Comparison of ENCODE assay signal across 10 cellular contexts in genomic region chr9:121298016-121298538, GRCh38. TPM values are rescaled to one million over a fixed set of nuclear protein-coding genes. Genes with fewer than 3 reads are reported as not detected.
DNase-seq lines count a peak whose midpoint lies in the region; ATAC-seq, FAIRE-seq and TF ChIP-seq lines count a peak whose summit lies in the region.
"Had no signal": no experiment of that assay in that cellular context is flagged by ENCODE, and none has a peak within 500 bp of the region (broad histone marks: within the 10 kb centered on the region; RNA-seq: fewer than 3 reads in every experiment).

No MANE protein-coding gene starts in this region.

- H2BK5ac ChIP-seq in H1 (ENCODE audit: low read depth, low read length), result no peak overlapping the region

- no peaks in the 10 kb centered on the region for H3K36me3 ChIP-seq in Panc1 (ENCODE audit: control insufficient read depth, insufficient read depth, low read length)
- no peaks in the 10 kb centered on the region; a peak in 1 of 8 replicates for H3K36me3 ChIP-seq in H1 (ENCODE audit: control insufficient read depth in 2 of 4, insufficient read depth in 4 of 4, low read length in 3 of 4)
- H3K36me3 ChIP-seq in muscle layer of colon (ENCODE audit: insufficient read depth, low read length), result peaks cover 21% of the 10 kb centered on the region
- peaks cover 14% of the 10 kb centered on the region for H3K36me3 ChIP-seq in suprapubic skin

- no peak overlapping the region for H3K14ac ChIP-seq in H1 (ENCODE audit: insufficient read length)

- no peak overlapping the region for H3K56ac ChIP-seq in H1 (replicated peaks; ENCODE audit: insufficient read length, low read depth, low read length)

- no peak overlapping the region for H2AK5ac ChIP-seq in H1 (ENCODE audit: low read depth, low read length)

- no peaks in the 10 kb centered on the region for H3K79me1 ChIP-seq in H1 (ENCODE audit: low read depth, low read length)

- no peak for ATAC-seq in Panc1
- ATAC-seq in GM21423 (IDR thresholded peaks at IDR 0.05; ENCODE audit: unreplicated experiment), result no peak
- ATAC-seq in HG03342 (IDR thresholded peaks at IDR 0.05; ENCODE audit: unreplicated experiment), result no peak
- ATAC-seq in HG03159 (IDR thresholded peaks at IDR 0.05; ENCODE audit: unreplicated experiment), result no peak

- CTCF ChIA-PET in Panc1 (lab: Charles Lee) (no interaction called here), H1 (lab: Charles Lee; ENCODE audit: partially characterized antibody) (interaction anchor here (1.2 to 2.8 kb wide), 7 partner anchors 10 to 85 kb away, joined by 3 to 12 read pairs (median 6); partner anchors contain the start of gene GSN)

- H3K79me2 ChIP-seq in H1 (ENCODE audit: control insufficient read depth in 1 of 2, insufficient read depth in 2 of 2, low read length in 2 of 2), result no peaks in the 10 kb centered on the region

- DNase-seq in Panc1 (ENCODE audit: low read depth, low spot score), result no peak
- DNase-seq in H1 (ENCODE audit: low read depth in 1 of 2, low spot score in 2 of 2), result no peak
- DNase-seq in suprapubic skin (ENCODE audit: low spot score in 2 of 2), result peak; percentile 60 to 61
- no peak for DNase-seq in activated CD4-positive, alpha-beta T cell treated with anti-CD3 and anti-CD28 coated beads, Interleukin-2, amount 50 U/mL, for 1 hour
- DNase-seq: activated CD4-positive, alpha-beta memory T cell treated with anti-CD3 and anti-CD28 coated beads for 36 hours; NCI-H1694 had no signal

- H3K23me2 ChIP-seq in H1 (ENCODE audit: low read depth, low read length), result peaks cover 9% of the 10 kb centered on the region; the same call in 1 of the 2 replicates

- no peak overlapping the region for H2BK20ac ChIP-seq in H1 (ENCODE audit: low read length)

- TF ChIP-seq EP300 in H1 (IDR thresholded peaks at IDR 0.05; ENCODE audit: borderline replicate concordance in 1 of 2, low read depth in 2 of 2, low read length in 2 of 2) (no peak), suprapubic skin (IDR thresholded peaks at IDR 0.05) (no peak)

- intact Hi-C loops in Panc1 (cut with micrococcal nuclease; ENCODE audit: unreplicated experiment), result no loop called here

- H3K23ac ChIP-seq in H1 (ENCODE audit: insufficient read length), result no peak overlapping the region

- H3K18ac ChIP-seq in H1 (ENCODE audit: extremely low read depth, low read length), result no peak overlapping the region

- H2BK12ac ChIP-seq in H1 (ENCODE audit: low read depth, low read length), result no peak overlapping the region

- 68% methylated on average over 7 of the region's 7 CpGs; no CpG with 5 or more reads in 1 of the 2 experiments for WGBS in H1 (ENCODE audit: extremely low coverage in 1 of 2, insufficient coverage in 1 of 2, insufficient read length in 1 of 2, insufficient replicate concordance in 2 of 2, low coverage in 1 of 2, low lambda C conversion rate in 2 of 2, missing lambda C conversion rate in 1 of 2), 2 experiments
- 74% methylated on average over 7 of the region's 7 CpGs for WGBS in suprapubic skin

- H3K27me3 ChIP-seq in Panc1 (ENCODE audit: control insufficient read depth, insufficient read depth, low read length) (no peaks in the 10 kb centered on the region), H1 (replicated peaks in 1 of 4; ENCODE audit: control insufficient read depth in 3 of 4, extremely low read depth in 1 of 4, insufficient read depth in 3 of 4, low read length in 3 of 4) (peaks cover 5 to 20% (median 14%) of the 10 kb centered on the region in 4 experiments), muscle layer of colon (ENCODE audit: control insufficient read depth in 1 of 2, insufficient read depth in 2 of 2, low read length in 2 of 2) (no peaks in the 10 kb centered on the region), suprapubic skin (no peaks in the 10 kb centered on the region)

- no TSS peak for BruUV-seq in Panc1 (replicated peaks; lab: Mats Ljungman, UMichigan)

- H3K4ac ChIP-seq in H1 (replicated peaks; ENCODE audit: insufficient read length, low read depth, low read length), result no peak overlapping the region

- no peak overlapping the region for H2BK120ac ChIP-seq in H1 (replicated peaks; ENCODE audit: low read depth, low read length)

- H3K9me3 ChIP-seq in Panc1 (ENCODE audit: control insufficient read depth, insufficient read depth, low read depth, low read length) (no peaks in the 10 kb centered on the region), H1 (ENCODE audit: insufficient read depth in 2 of 2, low read depth in 1 of 2, low read length in 1 of 2) (no peaks in the 10 kb centered on the region), muscle layer of colon (ENCODE audit: low read length) (no peaks in the 10 kb centered on the region), suprapubic skin (no peaks in the 10 kb centered on the region)

- POLR2A ChIA-PET in Panc1 (lab: Charles Lee), result no interaction called here
- POLR2A ChIA-PET in H1 (lab: Charles Lee; ENCODE audit: partially characterized antibody), result no interaction called here

- H3K4me3 ChIP-seq in Panc1 (ENCODE audit: low read depth in 2 of 2, low read length in 2 of 2) (no peak overlapping the region), H1 (ENCODE audit: extremely low read depth in 1 of 4, insufficient read depth in 2 of 4, low read depth in 3 of 4, low read length in 4 of 4) (no peak overlapping the region), muscle layer of colon (ENCODE audit: low read depth in 1 of 2, low read length in 2 of 2) (peak overlapping the region in 1 of 2 donors; percentile 69), suprapubic skin (no peak overlapping the region)

- H3K9ac ChIP-seq in H1 (replicated peaks in 1 of 4; ENCODE audit: extremely low read depth in 1 of 4, low read depth in 3 of 4, low read length in 3 of 4), result no peak overlapping the region
- peak overlapping the region; percentile 37 for H3K9ac ChIP-seq in muscle layer of colon (ENCODE audit: low read length)

- no peak overlapping the region for H4K8ac ChIP-seq in H1 (ENCODE audit: extremely low read depth, insufficient read depth, low read length)

- H4K91ac ChIP-seq in H1 (replicated peaks; ENCODE audit: insufficient read length, low read length), result no peak overlapping the region

- H3K27ac ChIP-seq in Panc1 (ENCODE audit: low read length), result peak overlapping the region; percentile 91
- H3K27ac ChIP-seq in H1 (ENCODE audit: low read depth, low read length), result no peak overlapping the region
- peak overlapping the region; percentile 95 for H3K27ac ChIP-seq in muscle layer of colon (ENCODE audit: low read depth, low read length)
- H3K27ac ChIP-seq in suprapubic skin, result peak overlapping the region; percentile 81

- no peak overlapping the region for H2AFZ ChIP-seq in H1 (ENCODE audit: low read length)

- TF ChIP-seq RAD21 in H1 (IDR thresholded peaks at IDR 0.05 in 1 of 2, conservative IDR thresholded peaks at IDR 0.05 in 1 of 2; ENCODE audit: low read depth in 2 of 2, low read length in 2 of 2), result no peak

- H4K20me1 ChIP-seq in H1 (replicated peaks in 1 of 2; ENCODE audit: control insufficient read depth in 1 of 2, insufficient read depth in 2 of 2, low read length in 2 of 2), result peaks cover 7% of the 10 kb centered on the region in 2 experiments

- H3K4me1 ChIP-seq in Panc1 (ENCODE audit: control insufficient read depth, insufficient read depth, low read length), result peaks cover 48% of the 10 kb centered on the region
- peaks cover 5 to 20% (median 12%) of the 10 kb centered on the region in 4 experiments for H3K4me1 ChIP-seq in H1 (replicated peaks in 1 of 4; ENCODE audit: control insufficient read depth in 3 of 4, insufficient read depth in 4 of 4, low read length in 3 of 4)
- H3K4me1 ChIP-seq in muscle layer of colon (ENCODE audit: insufficient read depth, low read length), result peaks cover 89% of the 10 kb centered on the region
- peaks cover 97% of the 10 kb centered on the region for H3K4me1 ChIP-seq in suprapubic skin

- 0 out of 2 replicates have a peak overlapping the region, but pooled peaks have one; percentile 46 for H2BK15ac ChIP-seq in H1 (ENCODE audit: low read length)

- TF ChIP-seq CTCF in Panc1 (IDR thresholded peaks at IDR 0.05) (no peak), H1 (IDR thresholded peaks at IDR 0.05; ENCODE audit: control extremely low read depth in 1 of 3, insufficient read depth in 1 of 3, low read depth in 1 of 3, low read length in 3 of 3) (no peak), suprapubic skin (IDR thresholded peaks at IDR 0.05) (no peak)

- in situ Hi-C loops in Panc1 (cut with HindIII; ENCODE audit: low pct_unique_long_range_greater_than_20kb, low sequenced_read_pairs), result no loop called here

- TF ChIP-seq POLR2A in H1 (IDR thresholded peaks at IDR 0.05; ENCODE audit: control extremely low read depth in 1 of 2, low read depth in 2 of 2, low read length in 2 of 2), result no peak
- no peak for TF ChIP-seq POLR2A in suprapubic skin (IDR thresholded peaks at IDR 0.05)

- no peak overlapping the region for H4K5ac ChIP-seq in H1 (ENCODE audit: insufficient read length, low read depth, low read length)

- no peak for FAIRE-seq in H1 (lab: Jason Lieb, UNC)

- H3K4me2 ChIP-seq in H1 (ENCODE audit: insufficient read depth in 1 of 2, low read depth in 2 of 2, low read length in 2 of 2), result peak overlapping the region; percentile 15 to 55; a peak in 2 of 4 replicates

TF ChIP-seq in H1, 55 proteins besides CTCF, POLR2A, EP300 and RAD21:
- TF ChIP-seq CHD1 (IDR thresholded peaks at IDR 0.05; ENCODE audit: low read depth, low read length) (no peak), TEAD4 (IDR thresholded peaks at IDR 0.05; ENCODE audit: low read depth, low read length) (peak; percentile 66; the same call in 1 of the 2 replicates)

RNA-seq across cellular contexts. Expression of gene GSN, which starts 30.1 kb away (rescaled TPM):
- total RNA-seq in Panc1 (2021; ENCODE audit: unreplicated experiment) (278 TPM), suprapubic skin (100 to 1,000 TPM; 681 to 944 (median 771) TPM)
- polyA plus RNA-seq in Panc1 (2012; ENCODE audit: insufficient read length), result 483 TPM
- 49.7 and 52.3 TPM in 2 replicates for total RNA-seq in H1 (2021; fragmentation: NEBNext Ultra II Directional; extraction: Animal tissue kit (Norgen Biotek cat#: 25700))
- 94.5 and 107 TPM in 2 replicates for polyA plus RNA-seq in H1 (2011; rRNA removed)
- 101 TPM for polyA plus RNA-seq in H1 (2011; cell fraction: cytosol; rRNA removed)
- polyA plus RNA-seq in H1 (2011; cell fraction: nucleus; rRNA removed), result 135 TPM
- 54.3 to 109 TPM (median 91.7 TPM) in 4 replicates for polyA plus RNA-seq in H1 (2012, experiment 1 of 2)
- polyA plus RNA-seq in H1 (2012, experiment 2 of 2), result 62.4 TPM
- 15.2 TPM for polyA plus RNA-seq in H1 (2013, experiment 1 of 2)
- polyA plus RNA-seq in H1 (2013, experiment 2 of 2), result 14.2 TPM
- 113 and 127 TPM in 2 replicates for polyA minus RNA-seq in H1 (2011; rRNA and poly(A)+ RNA removed)
- polyA minus RNA-seq in H1 (2011; cell fraction: cytosol; rRNA and poly(A)+ RNA removed), result 70.7 TPM
- polyA minus RNA-seq in H1 (2011; cell fraction: nucleus; rRNA and poly(A)+ RNA removed), result 53.4 TPM

Comparison
In these comparisons a context has a peak if more than half of its experiments do, and no peak if none do; other contexts are left out.
1. DNase-seq: peak in suprapubic skin (2 of 2); none in Panc1 (single experiment), H1 (0 of 2) and activated CD4-positive, alpha-beta T cell treated with anti-CD3 and anti-CD28 coated beads, Interleukin-2, amount 50 U/mL, for 1 hour (single experiment).